In the genomic region with DNA sequence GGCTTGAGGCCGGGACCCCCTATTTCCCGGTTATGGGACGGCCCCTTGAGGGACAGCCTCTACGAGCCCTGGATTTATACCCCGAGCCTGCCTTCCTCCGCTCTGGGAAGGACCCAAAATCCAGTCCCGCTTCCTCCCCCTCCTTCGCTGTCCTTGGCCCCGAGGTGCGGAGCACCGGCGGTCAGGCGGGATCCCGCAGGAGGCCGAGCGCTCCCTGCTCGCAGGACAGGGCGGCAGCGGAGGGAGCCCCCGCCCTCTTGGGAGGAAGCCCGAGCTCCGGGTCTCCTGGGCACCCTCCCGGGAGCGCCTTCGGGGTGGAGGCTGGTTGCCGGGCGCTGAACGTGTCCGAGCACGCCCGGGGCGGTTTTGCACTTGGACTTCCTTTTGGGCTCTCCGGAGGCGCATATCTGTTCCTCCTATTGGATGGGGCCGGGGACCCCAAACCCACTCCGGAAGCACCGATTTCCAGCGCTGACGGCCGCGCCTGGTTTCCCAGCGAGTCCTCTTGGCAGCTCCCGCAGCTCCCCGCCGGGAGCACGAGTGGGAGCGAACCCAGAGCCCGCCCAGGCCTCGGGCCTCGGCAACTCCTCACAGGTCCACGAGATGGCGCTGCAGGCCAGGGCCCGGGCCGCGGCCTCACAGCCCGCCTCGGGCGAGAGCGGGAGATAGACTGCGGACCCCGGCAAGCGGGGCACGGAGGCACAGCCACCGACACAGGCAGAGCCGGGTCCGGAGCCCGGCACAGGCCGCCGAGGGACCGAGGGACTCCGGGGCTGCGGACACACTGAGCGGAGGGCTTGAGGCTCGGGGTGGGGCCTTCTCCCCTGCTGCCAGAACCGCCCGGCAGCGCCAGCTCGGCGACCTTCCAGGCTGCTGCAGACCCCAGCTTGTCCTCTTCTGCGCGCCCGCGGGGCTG, we compare ENCODE assay signal across 8 cellular contexts. TPM values are rescaled to one million over a fixed set of nuclear protein-coding genes. Genes with fewer than 3 reads are reported as not detected.
DNase-seq lines count a peak whose midpoint lies in the region; ATAC-seq, FAIRE-seq and TF ChIP-seq lines count a peak whose summit lies in the region.

No MANE protein-coding gene starts in this region.

- WGBS in transverse colon (ENCODE audit: low coverage in 1 of 2), 2 donors = 1% methylated on average over 55 of the region's 83 CpGs; no CpG with 5 or more reads in 1 of the 2 donors

- FAIRE-seq in H54 (lab: Jason Lieb, UNC) = no peak

- no peaks in the 10 kb centered on the region for H3K36me3 Mint-ChIP-seq in activated naive CD8-positive, alpha-beta T cell treated with anti-CD3 and anti-CD28 coated beads for 36 hours

- H3K4me1 Mint-ChIP-seq in activated naive CD8-positive, alpha-beta T cell treated with anti-CD3 and anti-CD28 coated beads for 36 hours = peaks cover 12% of the 10 kb centered on the region

- H3K4me1 ChIP-seq in cardiac muscle cell (ENCODE audit: low read depth) (peaks cover 33% of the 10 kb centered on the region), parathyroid adenoma (peaks cover 4% of the 10 kb centered on the region), transverse colon (peaks cover 13 to 50% (median 42%) of the 10 kb centered on the region in 4 donors)

- in situ Hi-C loops in transverse colon (cut with MboI; ENCODE audit: low pct_ligation_motif_present in 1 of 4, low pct_unique_long_range_greater_than_20kb in 1 of 4, low sequenced_read_pairs in 3 of 4) = loop anchor here in 1 of 4 donors (25.0 kb wide), 1 partner anchor 425 kb away; no protein-coding TSS in a partner anchor

- H3K27me3 ChIP-seq in cardiac muscle cell = peaks cover 24% of the 10 kb centered on the region
- peaks cover 3% of the 10 kb centered on the region for H3K27me3 ChIP-seq in parathyroid adenoma (ENCODE audit: control insufficient read depth, insufficient read depth, low read length)
- peaks cover 61% of the 10 kb centered on the region for H3K27me3 ChIP-seq in transverse colon

- peak; percentile 85 for DNase-seq in EH (ENCODE audit: low read depth)
- DNase-seq in H54 (ENCODE audit: insufficient read length, low spot score) = peak; percentile 97
- peak; percentile 84 for DNase-seq in LoVo (ENCODE audit: low spot score)
- DNase-seq in activated naive CD8-positive, alpha-beta T cell treated with anti-CD3 and anti-CD28 coated beads for 36 hours = peak; percentile 79
- DNase-seq in cardiac muscle cell (ENCODE audit: low read depth in 1 of 2, low spot score in 1 of 2) = peak; percentile 86
- peak; percentile 83 for DNase-seq in transverse colon

- ATAC-seq in SK-N-SH treated with all-trans-retinoic acid at 6 μM for 48 hours = peak; percentile 65

- TF ChIP-seq POLR2A in H54 (IDR thresholded peaks at IDR 0.05; ENCODE audit: low read depth, low read length) = peak; percentile 49; the same call in 1 of the 2 replicates
- TF ChIP-seq POLR2A in transverse colon (IDR thresholded peaks at IDR 0.05) = no peak

- peak overlapping the region; percentile 57 for H3K4me3 Mint-ChIP-seq in activated naive CD8-positive, alpha-beta T cell treated with anti-CD3 and anti-CD28 coated beads for 36 hours

- TF ChIP-seq CTCF in cardiac muscle cell (IDR thresholded peaks at IDR 0.05; ENCODE audit: low read depth, low read length) = peak; percentile 94
- peak; percentile 97 for TF ChIP-seq CTCF in parathyroid adenoma (IDR thresholded peaks at IDR 0.05)
- peak; percentile 97 to 99 (median 98) for TF ChIP-seq CTCF in transverse colon (IDR thresholded peaks at IDR 0.05)

- H3K27ac ChIP-seq in cardiac muscle cell (peak overlapping the region; percentile 74), parathyroid adenoma (peak overlapping the region; percentile 70), transverse colon (peak overlapping the region; percentile 59 to 77 (median 70))

- H3K9me3 ChIP-seq in cardiac muscle cell (ENCODE audit: low read depth) = no peaks in the 10 kb centered on the region
- H3K9me3 ChIP-seq in parathyroid adenoma (ENCODE audit: control insufficient read depth, low read length) = no peaks in the 10 kb centered on the region
- H3K9me3 ChIP-seq in transverse colon = no peaks in the 10 kb centered on the region

- no peaks in the 10 kb centered on the region for H3K79me2 ChIP-seq in parathyroid adenoma

- intact Hi-C loops in transverse colon (cut with DNase I; ENCODE audit: low total_unique reads) = loop anchor here (10.0 kb wide), 2 partner anchors 433 to 887 kb away; partner anchors contain the start of gene APPBP2

- peak overlapping the region; percentile 96 for H2AFZ ChIP-seq in parathyroid adenoma

- H3K9me3 Mint-ChIP-seq in activated naive CD8-positive, alpha-beta T cell treated with anti-CD3 and anti-CD28 coated beads for 36 hours = no peaks in the 10 kb centered on the region

- no peak for TF ChIP-seq EP300 in transverse colon (IDR thresholded peaks at IDR 0.05; ENCODE audit: low read depth)

- H3K4me3 ChIP-seq in cardiac muscle cell (peak overlapping the region; percentile 50), parathyroid adenoma (ENCODE audit: low read depth, low read length) (peak overlapping the region; percentile 60), transverse colon (peak overlapping the region; percentile 39 to 57 (median 50))

- peak overlapping the region; percentile 12 for H3K9ac ChIP-seq in parathyroid adenoma

- peaks cover 54% of the 10 kb centered on the region for H3K27me3 Mint-ChIP-seq in activated naive CD8-positive, alpha-beta T cell treated with anti-CD3 and anti-CD28 coated beads for 36 hours

- H3K4me2 ChIP-seq in parathyroid adenoma (ENCODE audit: low read length) = peak overlapping the region; percentile 79

- H3K36me3 ChIP-seq in cardiac muscle cell = peaks cover 7% of the 10 kb centered on the region
- H3K36me3 ChIP-seq in parathyroid adenoma (ENCODE audit: control insufficient read depth, insufficient read depth, low read length) = no peaks in the 10 kb centered on the region
- no peaks in the 10 kb centered on the region for H3K36me3 ChIP-seq in transverse colon

- H3K27ac Mint-ChIP-seq in activated naive CD8-positive, alpha-beta T cell treated with anti-CD3 and anti-CD28 coated beads for 36 hours = no peak overlapping the region

TF ChIP-seq in SK-N-SH treated with all-trans-retinoic acid at 6 μM for 48 hours, 23 proteins besides CTCF, POLR2A, EP300 and RAD21 (continues in another document):
- peak; percentile 53; the same call in 1 of the 2 replicates for TF ChIP-seq GLIS3 (CRISPR knock-in tag; IDR thresholded peaks at IDR 0.05)
- TF ChIP-seq ISL1 (CRISPR knock-in tag; IDR thresholded peaks at IDR 0.05) = no peak
- no peak for TF ChIP-seq OSR1 (CRISPR knock-in tag; IDR thresholded peaks at IDR 0.05)
- TF ChIP-seq, protein P1, sequence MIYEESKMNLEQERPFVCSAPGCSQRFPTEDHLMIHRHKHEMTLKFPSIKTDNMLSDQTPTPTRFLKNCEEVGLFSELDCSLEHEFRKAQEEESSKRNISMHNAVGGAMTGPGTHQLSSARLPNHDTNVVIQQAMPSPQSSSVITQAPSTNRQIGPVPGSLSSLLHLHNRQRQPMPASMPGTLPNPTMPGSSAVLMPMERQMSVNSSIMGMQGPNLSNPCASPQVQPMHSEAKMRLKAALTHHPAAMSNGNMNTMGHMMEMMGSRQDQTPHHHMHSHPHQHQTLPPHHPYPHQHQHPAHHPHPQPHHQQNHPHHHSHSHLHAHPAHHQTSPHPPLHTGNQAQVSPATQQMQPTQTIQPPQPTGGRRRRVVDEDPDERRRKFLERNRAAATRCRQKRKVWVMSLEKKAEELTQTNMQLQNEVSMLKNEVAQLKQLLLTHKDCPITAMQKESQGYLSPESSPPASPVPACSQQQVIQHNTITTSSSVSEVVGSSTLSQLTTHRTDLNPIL (CRISPR knock-in tag; IDR thresholded peaks at IDR 0.05; ENCODE audit: low read depth) = no peak
- TF ChIP-seq BACH2 (CRISPR knock-in tag; IDR thresholded peaks at IDR 0.05; ENCODE audit: borderline replicate concordance) = no peak
- peak; percentile 62; the same call in 1 of the 2 replicates for TF ChIP-seq TSHZ2 (CRISPR knock-in tag; IDR thresholded peaks at IDR 0.05)

RNA-seq across cellular contexts. Expression of gene TBX2, which starts 12.6 kb away (rescaled TPM):
- total RNA-seq in activated naive CD8-positive, alpha-beta T cell treated with anti-CD3 and anti-CD28 coated beads for 36 hours = not detected
- total RNA-seq in cardiac muscle cell (228 and 273 TPM in 2 replicates), transverse colon (10 to 100 TPM in 2 of 4 donors, 1 to 10 TPM in 2; 2.6 to 13.5 (median 8.7) TPM)
- polyA plus RNA-seq in cardiac muscle cell = 193 and 212 TPM in 2 replicates

RNA-seq across cellular contexts. Expression of gene TBX4, which starts 40.0 kb away (rescaled TPM):
- total RNA-seq in activated naive CD8-positive, alpha-beta T cell treated with anti-CD3 and anti-CD28 coated beads for 36 hours = not detected
- total RNA-seq in cardiac muscle cell (1.6 and 1.9 TPM in 2 replicates), transverse colon (1 to 10 TPM in 1 of 4 donors, not detected in 3; 2.4 TPM)
- polyA plus RNA-seq in cardiac muscle cell = 0.54 and 2.6 TPM in 2 replicates

Comparison
In these comparisons a context has a peak if more than half of its experiments do, and no peak if none do; other contexts are left out.
1. Peak in every context shown above with its lines: DNase-seq, ATAC-seq, H3K4me3 ChIP-seq and H3K27ac ChIP-seq.
2. RNA of gene TBX2, which starts 12.6 kb away (total RNA-seq): 228 to 273 TPM in cardiac muscle cell; 2.6 to 13.5 TPM in transverse colon and not detected in activated naive CD8-positive, alpha-beta T cell treated with anti-CD3 and anti-CD28 coated beads for 36 hours; every median in the first group is over 10 times any median in the second.